1 cellular context compared by ENCODE assay signal in genomic region chr5:96245401-96246091, GRCh38.
TF ChIP-seq lines count a peak whose summit lies in the region.

No MANE protein-coding gene starts in this region.

TF ChIP-seq in liver, 16 proteins besides CTCF, POLR2A, EP300 and RAD21 (continued from another document):
- TF ChIP-seq REST (IDR thresholded peaks at IDR 0.05) (peak; percentile 90), NR2F2 (IDR thresholded peaks at IDR 0.05) (peak; percentile 51), GABPA (IDR thresholded peaks at IDR 0.05 in 1 of 2, conservative IDR thresholded peaks at IDR 0.05 in 1 of 2) (no peak), SP1 (IDR thresholded peaks at IDR 0.05) (peak; percentile 95), JUND (IDR thresholded peaks at IDR 0.05) (peak; percentile 93 to 94), FOXA1 (IDR thresholded peaks at IDR 0.05) (peak; percentile 92), HNF4G (IDR thresholded peaks at IDR 0.05) (peak; percentile 18), RXRA (IDR thresholded peaks at IDR 0.05) (peak; percentile 86 to 88), TAF1 (conservative IDR thresholded peaks at IDR 0.05) (peak; percentile 55), MAX (IDR thresholded peaks at IDR 0.05) (peak; percentile 67)
- TF ChIP-seq, protein P1, sequence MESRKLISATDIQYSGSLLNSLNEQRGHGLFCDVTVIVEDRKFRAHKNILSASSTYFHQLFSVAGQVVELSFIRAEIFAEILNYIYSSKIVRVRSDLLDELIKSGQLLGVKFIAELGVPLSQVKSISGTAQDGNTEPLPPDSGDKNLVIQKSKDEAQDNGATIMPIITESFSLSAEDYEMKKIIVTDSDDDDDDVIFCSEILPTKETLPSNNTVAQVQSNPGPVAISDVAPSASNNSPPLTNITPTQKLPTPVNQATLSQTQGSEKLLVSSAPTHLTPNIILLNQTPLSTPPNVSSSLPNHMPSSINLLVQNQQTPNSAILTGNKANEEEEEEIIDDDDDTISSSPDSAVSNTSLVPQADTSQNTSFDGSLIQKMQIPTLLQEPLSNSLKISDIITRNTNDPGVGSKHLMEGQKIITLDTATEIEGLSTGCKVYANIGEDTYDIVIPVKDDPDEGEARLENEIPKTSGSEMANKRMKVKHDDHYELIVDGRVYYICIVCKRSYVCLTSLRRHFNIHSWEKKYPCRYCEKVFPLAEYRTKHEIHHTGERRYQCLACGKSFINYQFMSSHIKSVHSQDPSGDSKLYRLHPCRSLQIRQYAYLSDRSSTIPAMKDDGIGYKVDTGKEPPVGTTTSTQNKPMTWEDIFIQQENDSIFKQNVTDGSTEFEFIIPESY (IDR thresholded peaks at IDR 0.05) = peak; percentile 81
